18 cellular contexts compared by ENCODE assay signal in genomic region chr1:193661385-193661784, GRCh38.
DNase-seq lines count a peak whose midpoint lies in the region; ATAC-seq and TF ChIP-seq lines count a peak whose summit lies in the region.
"Had no signal": no experiment of that assay in that cellular context is flagged by ENCODE, and none has a peak within 500 bp of the region (broad histone marks: within the 10 kb centered on the region; RNA-seq: fewer than 3 reads in every experiment).

No MANE protein-coding gene starts in this region.

- ATAC-seq in HG03439 (IDR thresholded peaks at IDR 0.05; ENCODE audit: unreplicated experiment), result no peak
- ATAC-seq: A549; CD8-positive, alpha-beta T cell had no signal

- H3K27ac ChIP-seq in thyroid gland, result peak overlapping the region; percentile 60 to 91 (median 88)
- H3K27ac ChIP-seq: 22Rv1; A549; BLaER1 treated with 17β-estradiol and CSF1 and Interleukin-3, amounts not matched to agents 10 nM and 100 nM; C4-2B had no signal

- no peaks in the 10 kb centered on the region for H3K36me3 ChIP-seq in thyroid gland
- H3K36me3 ChIP-seq: BLaER1 treated with 17β-estradiol and CSF1 and Interleukin-3, amounts not matched to agents 10 nM and 100 nM had no signal

- H3K9me3 ChIP-seq in thyroid gland, result no peaks in the 10 kb centered on the region
- H3K9me3 ChIP-seq: A549; BLaER1 treated with 17β-estradiol and CSF1 and Interleukin-3, amounts not matched to agents 10 nM and 100 nM; Caco-2 had no signal

- intact Hi-C loops in thyroid gland (cut with DNase I), result no loop called here

- TF ChIP-seq CTCF in thyroid gland (IDR thresholded peaks at IDR 0.05), result no peak

- H3K4me1 ChIP-seq in thyroid gland, result peaks cover 38% of the 10 kb centered on the region in 2 donors
- H3K4me1 ChIP-seq: A549; BLaER1 treated with 17β-estradiol and CSF1 and Interleukin-3, amounts not matched to agents 10 nM and 100 nM; Caco-2 had no signal

- DNase-seq in M059J (ENCODE audit: low read depth) (peak; percentile 5), NCI-H69 (lab: John Stamatoyannopoulos, UW) (peak; percentile 15), astrocyte of the hippocampus (ENCODE audit: low read depth, low spot score) (peak; percentile 67), thyroid gland (no peak), NCI-H774 (lab: John Stamatoyannopoulos, UW) (no peak), anterior cingulate cortex (lab: John Stamatoyannopoulos, UW) (no peak)
- DNase-seq: AML-193; Caco-2; Calu3; CD4-positive, alpha-beta T cell; CD8-positive, alpha-beta T cell; DMS79 treated with DMSO at 0.1 percent for 48 hours; GF-D8 had no signal

- no peak overlapping the region for H3K4me3 ChIP-seq in thyroid gland (replicated peaks in 1 of 3)
- H3K4me3 ChIP-seq: A549; BLaER1 treated with 17β-estradiol and CSF1 and Interleukin-3, amounts not matched to agents 10 nM and 100 nM had no signal

- TF ChIP-seq POLR2A in thyroid gland (IDR thresholded peaks at IDR 0.05), result no peak

- 29 to 37% methylated on average over 1 of the region's 1 CpG for WGBS in thyroid gland, 2 donors

- no peaks in the 10 kb centered on the region for H3K27me3 ChIP-seq in thyroid gland
- H3K27me3 ChIP-seq: BLaER1 treated with 17β-estradiol and CSF1 and Interleukin-3, amounts not matched to agents 10 nM and 100 nM had no signal

Comparison
In these comparisons a context has a peak if more than half of its experiments do, and no peak if none do; other contexts are left out.
1. DNase-seq: peak in M059J (single experiment), NCI-H69 (single experiment) and astrocyte of the hippocampus (single experiment); none in thyroid gland (0 of 2), NCI-H774 (single experiment) and anterior cingulate cortex (0 of 58).